1 cellular context compared by ENCODE assay signal in genomic region chr6:35068206-35068605, GRCh38.
TF ChIP-seq lines count a peak whose summit lies in the region.

No MANE protein-coding gene starts in this region.

TF ChIP-seq in SK-N-SH, 30 proteins besides CTCF, POLR2A, EP300 and RAD21 (continued from another document):
- TF ChIP-seq USF1 (IDR thresholded peaks at IDR 0.05; ENCODE audit: borderline replicate concordance, low read depth) (no peak), REST (IDR thresholded peaks at IDR 0.05; ENCODE audit: low read depth, low read length) (no peak), POLR2AphosphoS5 (IDR thresholded peaks at IDR 0.05; ENCODE audit: low read depth, low read length) (no peak)
- TF ChIP-seq, protein P1, sequence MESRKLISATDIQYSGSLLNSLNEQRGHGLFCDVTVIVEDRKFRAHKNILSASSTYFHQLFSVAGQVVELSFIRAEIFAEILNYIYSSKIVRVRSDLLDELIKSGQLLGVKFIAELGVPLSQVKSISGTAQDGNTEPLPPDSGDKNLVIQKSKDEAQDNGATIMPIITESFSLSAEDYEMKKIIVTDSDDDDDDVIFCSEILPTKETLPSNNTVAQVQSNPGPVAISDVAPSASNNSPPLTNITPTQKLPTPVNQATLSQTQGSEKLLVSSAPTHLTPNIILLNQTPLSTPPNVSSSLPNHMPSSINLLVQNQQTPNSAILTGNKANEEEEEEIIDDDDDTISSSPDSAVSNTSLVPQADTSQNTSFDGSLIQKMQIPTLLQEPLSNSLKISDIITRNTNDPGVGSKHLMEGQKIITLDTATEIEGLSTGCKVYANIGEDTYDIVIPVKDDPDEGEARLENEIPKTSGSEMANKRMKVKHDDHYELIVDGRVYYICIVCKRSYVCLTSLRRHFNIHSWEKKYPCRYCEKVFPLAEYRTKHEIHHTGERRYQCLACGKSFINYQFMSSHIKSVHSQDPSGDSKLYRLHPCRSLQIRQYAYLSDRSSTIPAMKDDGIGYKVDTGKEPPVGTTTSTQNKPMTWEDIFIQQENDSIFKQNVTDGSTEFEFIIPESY (IDR thresholded peaks at IDR 0.05; ENCODE audit: borderline replicate concordance, low read depth), result no peak
